In genomic region chr15:90266061-90266431, GRCh38 we compare ENCODE assay signal across 8 cellular contexts. TPM values are rescaled to one million over a fixed set of nuclear protein-coding genes. Genes with fewer than 3 reads are reported as not detected.
DNase-seq lines count a peak whose midpoint lies in the region; ATAC-seq, FAIRE-seq and TF ChIP-seq lines count a peak whose summit lies in the region.

No MANE protein-coding gene starts in this region.

- no peak for TF ChIP-seq POLR2A in HepG2 (IDR thresholded peaks at IDR 0.05; ENCODE audit: insufficient read depth in 1 of 2, low read depth in 2 of 2, low read length in 2 of 2)

- 0% methylated on average over 12 of the region's 16 CpGs for WGBS in HepG2 (ENCODE audit: low lambda C conversion rate)

- peak overlapping the region; percentile 88 for H3K9ac ChIP-seq in HepG2 (ENCODE audit: insufficient read depth, low read depth, low read length)

- peaks cover 42% of the 10 kb centered on the region for H3K79me2 ChIP-seq in HepG2 (ENCODE audit: insufficient read depth, low read length)

- H3K36me3 ChIP-seq in A673 (ENCODE audit: insufficient read depth, low read length, poor library complexity, severe bottlenecking) (peaks cover 26% of the 10 kb centered on the region), HepG2 (replicated peaks in 1 of 2; ENCODE audit: control insufficient read depth in 1 of 2, insufficient read depth in 2 of 2, low read length in 2 of 2) (peaks cover 5 to 20% of the 10 kb centered on the region in 2 experiments; a peak in 4 of 5 replicates)

- no peak for TF ChIP-seq EP300 in HepG2 (IDR thresholded peaks at IDR 0.05; ENCODE audit: low read depth in 2 of 2, low read length in 2 of 2)
- no peak for TF ChIP-seq EP300 in HepG2 (CRISPR knock-in tag; IDR thresholded peaks at IDR 0.05; ENCODE audit: borderline replicate concordance)

- peak; percentile 62 for DNase-seq in A673 (ENCODE audit: low spot score)
- peak; percentile 64 for DNase-seq in HT-29 (ENCODE audit: low spot score)
- DNase-seq in T-helper 22 cell (ENCODE audit: low read depth): peak; percentile 27
- DNase-seq in cerebellar cortex (ENCODE audit: low spot score): peak; percentile 59
- DNase-seq in HepG2 (ENCODE audit: low spot score): no peak
- peak; percentile 46 for DNase-seq in stimulated activated CD4-positive, alpha-beta T cell treated with anti-CD3 and anti-CD28 coated beads, Interleukin-4, amount 100 ng/mL, for 24 hours
- DNase-seq in superior temporal gyrus (ENCODE audit: extremely low spot score): no peak

- H3K9me3 ChIP-seq in A673 (ENCODE audit: low read depth, low read length, poor library complexity, severe bottlenecking): no peaks in the 10 kb centered on the region
- H3K9me3 ChIP-seq in HepG2 (ENCODE audit: low read length): no peaks in the 10 kb centered on the region

- intact Hi-C loops in A673 (cut with micrococcal nuclease; ENCODE audit: unreplicated experiment): no loop called here
- intact Hi-C loops in HepG2 (cut with micrococcal nuclease; ENCODE audit: unreplicated experiment): loop anchor here (5.0 kb wide), 1 partner anchor 34 kb away; the partner anchor contains the start of genes CIB1 and GDPGP1

- TF ChIP-seq CTCF in A673 (conservative IDR thresholded peaks at IDR 0.05; ENCODE audit: low read depth, low read length) (no peak), HepG2 (CRISPR knock-in tag; IDR thresholded peaks at IDR 0.05) (no peak)

- peaks cover 7% of the 10 kb centered on the region for H4K20me1 ChIP-seq in HepG2 (ENCODE audit: insufficient read depth, low read length)

- H3K27ac ChIP-seq in A673 (ENCODE audit: low read depth, low read length, poor library complexity, severe bottlenecking) (peak overlapping the region; percentile 91), HepG2 (ENCODE audit: extremely low read length, insufficient read depth, low read length) (peak overlapping the region; percentile 83)

- POLR2A ChIA-PET in A673 (lab: Charles Lee; ENCODE audit: low non-redundant PET) (no interaction called here), HepG2 (lab: Yijun Ruan, JAX) (interaction anchor here (0.8 to 1.2 kb wide), 8 partner anchors 8 to 163 kb away, joined by 3 to 11 read pairs (median 4); partner anchors contain the start of genes CIB1, GDPGP1, IDH2 and TTLL13)

- H2AFZ ChIP-seq in HepG2 (ENCODE audit: low read length): no peak overlapping the region

- peak overlapping the region; percentile 87 for H3K4me2 ChIP-seq in HepG2 (ENCODE audit: low read depth, low read length)

- FAIRE-seq in HepG2 (lab: Jason Lieb, UNC): no peak

- H3K4me1 ChIP-seq in A673 (ENCODE audit: insufficient read depth, low read length, poor library complexity, severe bottlenecking) (peaks cover 17% of the 10 kb centered on the region), HepG2 (ENCODE audit: insufficient read depth, low read length) (peaks cover 62% of the 10 kb centered on the region)

- CTCF ChIA-PET in A673 (lab: Charles Lee): no interaction called here
- CTCF ChIA-PET in HepG2 (lab: Yijun Ruan, JAX; ENCODE audit: low intra/inter-chr PET ratio, low total read pairs): no interaction called here

- in situ Hi-C loops in HepG2 (cut with HindIII; ENCODE audit: extremely low pct_ligation_motif_present, low pct_unique_long_range_greater_than_20kb): no loop called here

- BruUV-seq in A673 (replicated peaks; lab: Mats Ljungman, UMichigan) (no TSS peak), HepG2 (replicated peaks; lab: Mats Ljungman, UMichigan) (TSS peak; percentile 68)

- ATAC-seq in GM18498 (IDR thresholded peaks at IDR 0.05; ENCODE audit: unreplicated experiment) (peak; percentile 28), HepG2 (peak; percentile 25)

- TF ChIP-seq RAD21 in HepG2 (CRISPR knock-in tag; IDR thresholded peaks at IDR 0.05): no peak

- peak overlapping the region; percentile 59 for H3K4me3 ChIP-seq in A673 (ENCODE audit: low read depth, low read length, poor library complexity, severe bottlenecking)
- H3K4me3 ChIP-seq in HepG2 (replicated peaks in 1 of 3; ENCODE audit: insufficient read depth in 1 of 3, low read depth in 2 of 3, low read length in 3 of 3): peak overlapping the region; percentile 71 to 78 (median 72)

- H3K27me3 ChIP-seq in A673 (replicated peaks; ENCODE audit: insufficient read depth, low read depth, low read length, poor library complexity) (no peaks in the 10 kb centered on the region), HepG2 (ENCODE audit: control insufficient read depth in 1 of 2, insufficient read depth in 2 of 2, low read length in 2 of 2) (no peaks in the 10 kb centered on the region; a peak in 1 of 5 replicates)

RNA-seq across cellular contexts. Expression of gene NGRN, which starts 0.6 kb away (rescaled TPM):
- total RNA-seq in A673 (2021) (125 and 135 TPM in 2 replicates), HepG2 (2016; rRNA removed; fragmentation: Illumina TruSeq; extraction: Trizol) (63.7 and 77.7 TPM in 2 replicates)
- 129 and 136 TPM in 2 replicates for total RNA-seq in HT-29 (2014; rRNA removed; shearing (Covaris generic))
- total RNA-seq in HepG2 (2016; cell fraction: cytosol; rRNA removed; fragmentation: Illumina TruSeq; extraction: Trizol; ENCODE audit: low read depth): 11.5 and 13.8 TPM in 2 replicates
- 60.1 and 83.0 TPM in 2 replicates for total RNA-seq in HepG2 (2016; cell fraction: insoluble cytoplasmic fraction; rRNA removed; fragmentation: Illumina TruSeq; extraction: Trizol)
- 39.4 and 40.9 TPM in 2 replicates for total RNA-seq in HepG2 (2016; cell fraction: membrane; rRNA removed; fragmentation: Illumina TruSeq; extraction: Trizol)
- total RNA-seq in HepG2 (2016; cell fraction: nucleus; rRNA removed; fragmentation: Illumina TruSeq; extraction: Trizol): 26.7 and 28.3 TPM in 2 replicates
- polyA plus RNA-seq in HepG2 (2011; rRNA removed): 39.8 and 44.2 TPM in 2 replicates
- 31.8 and 47.0 TPM in 2 replicates for polyA plus RNA-seq in HepG2 (2011; cell fraction: cytosol; rRNA removed)
- polyA plus RNA-seq in HepG2 (2011; cell fraction: nucleus; rRNA removed): 12.2 and 16.6 TPM in 2 replicates
- 42.4 and 48.2 TPM in 2 replicates for polyA plus RNA-seq in HepG2 (2012)
- polyA plus RNA-seq in HepG2 (2016; cell fraction: cytosol; fragmentation: Illumina TruSeq; extraction: Trizol; ENCODE audit: low read depth): 13.2 and 14.3 TPM in 2 replicates
- polyA plus RNA-seq in HepG2 (2016; cell fraction: insoluble cytoplasmic fraction; fragmentation: Illumina TruSeq; extraction: Trizol; ENCODE audit: low read depth): 79.7 and 93.5 TPM in 2 replicates
- 29.5 and 31.6 TPM in 2 replicates for polyA plus RNA-seq in HepG2 (2016; cell fraction: membrane; fragmentation: Illumina TruSeq; extraction: Trizol; ENCODE audit: low read depth)
- 39.0 and 42.2 TPM in 2 replicates for polyA plus RNA-seq in HepG2 (2016; cell fraction: nucleus; fragmentation: Illumina TruSeq; extraction: Trizol; ENCODE audit: insufficient read depth, low read depth)
- polyA minus RNA-seq in HepG2 (2011; rRNA and poly(A)+ RNA removed; ENCODE audit: low replicate concordance): 32.4 and 58.8 TPM in 2 replicates
- polyA minus RNA-seq in HepG2 (2011; cell fraction: cytosol; rRNA and poly(A)+ RNA removed): 15.7 and 19.1 TPM in 2 replicates
- polyA minus RNA-seq in HepG2 (2011; cell fraction: nucleus; rRNA and poly(A)+ RNA removed): 11.7 and 13.3 TPM in 2 replicates

RNA-seq across cellular contexts. Expression of gene TTLL13, which starts 16.7 kb away (rescaled TPM):
- 0.33 TPM in 1 of 2 replicates, not detected in the other for total RNA-seq in A673 (2021)
- 0.03 and 0.28 TPM in 2 replicates for total RNA-seq in HT-29 (2014; rRNA removed; shearing (Covaris generic))
- total RNA-seq in HepG2 (2016; rRNA removed; fragmentation: Illumina TruSeq; extraction: Trizol): 0.29 TPM in 1 of 2 replicates, not detected in the other
- total RNA-seq in HepG2 (2016; cell fraction: cytosol; rRNA removed; fragmentation: Illumina TruSeq; extraction: Trizol; ENCODE audit: low read depth): 0.09 TPM in 1 of 2 replicates, not detected in the other
- 0.11 TPM in 1 of 2 replicates, not detected in the other for total RNA-seq in HepG2 (2016; cell fraction: insoluble cytoplasmic fraction; rRNA removed; fragmentation: Illumina TruSeq; extraction: Trizol)
- 0.21 TPM in 1 of 2 replicates, not detected in the other for total RNA-seq in HepG2 (2016; cell fraction: membrane; rRNA removed; fragmentation: Illumina TruSeq; extraction: Trizol)
- 0.25 TPM in 1 of 2 replicates, not detected in the other for total RNA-seq in HepG2 (2016; cell fraction: nucleus; rRNA removed; fragmentation: Illumina TruSeq; extraction: Trizol)
- polyA plus RNA-seq in HepG2 (2011; rRNA removed): 0.07 and 0.08 TPM in 2 replicates
- 0.04 and 0.14 TPM in 2 replicates for polyA plus RNA-seq in HepG2 (2011; cell fraction: cytosol; rRNA removed)
- polyA plus RNA-seq in HepG2 (2011; cell fraction: nucleus; rRNA removed): 0.21 and 0.51 TPM in 2 replicates
- polyA plus RNA-seq in HepG2 (2012): not detected in 2 replicates
- polyA plus RNA-seq in HepG2 (2016; cell fraction: cytosol; fragmentation: Illumina TruSeq; extraction: Trizol; ENCODE audit: low read depth): not detected in 2 replicates
- not detected in 2 replicates for polyA plus RNA-seq in HepG2 (2016; cell fraction: insoluble cytoplasmic fraction; fragmentation: Illumina TruSeq; extraction: Trizol; ENCODE audit: low read depth)
- 0.09 TPM in 1 of 2 replicates, not detected in the other for polyA plus RNA-seq in HepG2 (2016; cell fraction: membrane; fragmentation: Illumina TruSeq; extraction: Trizol; ENCODE audit: low read depth)
- 0.28 TPM in 1 of 2 replicates, not detected in the other for polyA plus RNA-seq in HepG2 (2016; cell fraction: nucleus; fragmentation: Illumina TruSeq; extraction: Trizol; ENCODE audit: insufficient read depth, low read depth)
- not detected in 2 replicates for polyA minus RNA-seq in HepG2 (2011; rRNA and poly(A)+ RNA removed; ENCODE audit: low replicate concordance)
- polyA minus RNA-seq in HepG2 (2011; cell fraction: cytosol; rRNA and poly(A)+ RNA removed): not detected in 2 replicates
- 0.26 TPM in 1 of 2 replicates, not detected in the other for polyA minus RNA-seq in HepG2 (2011; cell fraction: nucleus; rRNA and poly(A)+ RNA removed)

RNA-seq across cellular contexts. Expression of gene GDPGP1, which starts 32.0 kb away (rescaled TPM):
- total RNA-seq in A673 (2021) (4.7 and 5.2 TPM in 2 replicates), HepG2 (2016; rRNA removed; fragmentation: Illumina TruSeq; extraction: Trizol) (4.3 and 5.0 TPM in 2 replicates)
- total RNA-seq in HT-29 (2014; rRNA removed; shearing (Covaris generic)): 13.7 and 15.1 TPM in 2 replicates
- 1.2 TPM in 2 replicates for total RNA-seq in HepG2 (2016; cell fraction: cytosol; rRNA removed; fragmentation: Illumina TruSeq; extraction: Trizol; ENCODE audit: low read depth)
- 5.0 and 6.6 TPM in 2 replicates for total RNA-seq in HepG2 (2016; cell fraction: insoluble cytoplasmic fraction; rRNA removed; fragmentation: Illumina TruSeq; extraction: Trizol)
- total RNA-seq in HepG2 (2016; cell fraction: membrane; rRNA removed; fragmentation: Illumina TruSeq; extraction: Trizol): 2.4 and 2.8 TPM in 2 replicates
- total RNA-seq in HepG2 (2016; cell fraction: nucleus; rRNA removed; fragmentation: Illumina TruSeq; extraction: Trizol): 4.7 and 4.8 TPM in 2 replicates
- 1.5 and 2.2 TPM in 2 replicates for polyA plus RNA-seq in HepG2 (2011; rRNA removed)
- 0.83 and 1.3 TPM in 2 replicates for polyA plus RNA-seq in HepG2 (2011; cell fraction: cytosol; rRNA removed)
- 6.5 and 7.4 TPM in 2 replicates for polyA plus RNA-seq in HepG2 (2011; cell fraction: nucleus; rRNA removed)
- 0.84 and 1.2 TPM in 2 replicates for polyA plus RNA-seq in HepG2 (2012)
- polyA plus RNA-seq in HepG2 (2016; cell fraction: cytosol; fragmentation: Illumina TruSeq; extraction: Trizol; ENCODE audit: low read depth): 0.17 and 0.42 TPM in 2 replicates
- 2.4 and 3.1 TPM in 2 replicates for polyA plus RNA-seq in HepG2 (2016; cell fraction: insoluble cytoplasmic fraction; fragmentation: Illumina TruSeq; extraction: Trizol; ENCODE audit: low read depth)
- 0.72 and 0.86 TPM in 2 replicates for polyA plus RNA-seq in HepG2 (2016; cell fraction: membrane; fragmentation: Illumina TruSeq; extraction: Trizol; ENCODE audit: low read depth)
- 2.7 and 3.3 TPM in 2 replicates for polyA plus RNA-seq in HepG2 (2016; cell fraction: nucleus; fragmentation: Illumina TruSeq; extraction: Trizol; ENCODE audit: insufficient read depth, low read depth)
- polyA minus RNA-seq in HepG2 (2011; rRNA and poly(A)+ RNA removed; ENCODE audit: low replicate concordance): 18.9 and 23.4 TPM in 2 replicates
- polyA minus RNA-seq in HepG2 (2011; cell fraction: cytosol; rRNA and poly(A)+ RNA removed): 1.2 and 3.0 TPM in 2 replicates
- polyA minus RNA-seq in HepG2 (2011; cell fraction: nucleus; rRNA and poly(A)+ RNA removed): 12.5 and 15.4 TPM in 2 replicates

RNA-seq across cellular contexts. Expression of gene CIB1, which starts 32.3 kb away (rescaled TPM):
- total RNA-seq in A673 (2021): 39.7 and 41.9 TPM in 2 replicates
- total RNA-seq in HT-29 (2014; rRNA removed; shearing (Covaris generic)): 165 and 178 TPM in 2 replicates
- 38.7 and 52.4 TPM in 2 replicates for total RNA-seq in HepG2 (2016; rRNA removed; fragmentation: Illumina TruSeq; extraction: Trizol)
- total RNA-seq in HepG2 (2016; cell fraction: cytosol; rRNA removed; fragmentation: Illumina TruSeq; extraction: Trizol; ENCODE audit: low read depth): 18.8 and 20.6 TPM in 2 replicates
- 43.1 and 52.3 TPM in 2 replicates for total RNA-seq in HepG2 (2016; cell fraction: insoluble cytoplasmic fraction; rRNA removed; fragmentation: Illumina TruSeq; extraction: Trizol)
- total RNA-seq in HepG2 (2016; cell fraction: membrane; rRNA removed; fragmentation: Illumina TruSeq; extraction: Trizol): 30.4 and 35.8 TPM in 2 replicates
- 22.1 and 24.2 TPM in 2 replicates for total RNA-seq in HepG2 (2016; cell fraction: nucleus; rRNA removed; fragmentation: Illumina TruSeq; extraction: Trizol)
- 72.7 and 73.6 TPM in 2 replicates for polyA plus RNA-seq in HepG2 (2011; rRNA removed)
- polyA plus RNA-seq in HepG2 (2011; cell fraction: cytosol; rRNA removed): 50.7 and 83.9 TPM in 2 replicates
- 47.6 and 49.0 TPM in 2 replicates for polyA plus RNA-seq in HepG2 (2011; cell fraction: nucleus; rRNA removed)
- polyA plus RNA-seq in HepG2 (2012): 22.9 and 33.8 TPM in 2 replicates
- polyA plus RNA-seq in HepG2 (2016; cell fraction: cytosol; fragmentation: Illumina TruSeq; extraction: Trizol; ENCODE audit: low read depth): 38.0 and 44.9 TPM in 2 replicates
- 88.2 and 89.6 TPM in 2 replicates for polyA plus RNA-seq in HepG2 (2016; cell fraction: insoluble cytoplasmic fraction; fragmentation: Illumina TruSeq; extraction: Trizol; ENCODE audit: low read depth)
- 44.3 and 53.1 TPM in 2 replicates for polyA plus RNA-seq in HepG2 (2016; cell fraction: membrane; fragmentation: Illumina TruSeq; extraction: Trizol; ENCODE audit: low read depth)
- polyA plus RNA-seq in HepG2 (2016; cell fraction: nucleus; fragmentation: Illumina TruSeq; extraction: Trizol; ENCODE audit: insufficient read depth, low read depth): 71.0 and 73.3 TPM in 2 replicates
- polyA minus RNA-seq in HepG2 (2011; rRNA and poly(A)+ RNA removed; ENCODE audit: low replicate concordance): 45.8 and 91.0 TPM in 2 replicates
- polyA minus RNA-seq in HepG2 (2011; cell fraction: cytosol; rRNA and poly(A)+ RNA removed): 10.3 and 12.9 TPM in 2 replicates
- polyA minus RNA-seq in HepG2 (2011; cell fraction: nucleus; rRNA and poly(A)+ RNA removed): 5.7 TPM in 2 replicates

Comparison
In these comparisons a context has a peak if more than half of its experiments do, and no peak if none do; other contexts are left out.
1. DNase-seq: peak in A673 (single experiment), HT-29 (single experiment), T-helper 22 cell (single experiment), cerebellar cortex (single experiment) and stimulated activated CD4-positive, alpha-beta T cell treated with anti-CD3 and anti-CD28 coated beads, Interleukin-4, amount 100 ng/mL, for 24 hours (single experiment); none in HepG2 (single experiment) and superior temporal gyrus (single experiment).